Comparison of ENCODE assay signal across 2 cellular contexts in the genomic region with DNA sequence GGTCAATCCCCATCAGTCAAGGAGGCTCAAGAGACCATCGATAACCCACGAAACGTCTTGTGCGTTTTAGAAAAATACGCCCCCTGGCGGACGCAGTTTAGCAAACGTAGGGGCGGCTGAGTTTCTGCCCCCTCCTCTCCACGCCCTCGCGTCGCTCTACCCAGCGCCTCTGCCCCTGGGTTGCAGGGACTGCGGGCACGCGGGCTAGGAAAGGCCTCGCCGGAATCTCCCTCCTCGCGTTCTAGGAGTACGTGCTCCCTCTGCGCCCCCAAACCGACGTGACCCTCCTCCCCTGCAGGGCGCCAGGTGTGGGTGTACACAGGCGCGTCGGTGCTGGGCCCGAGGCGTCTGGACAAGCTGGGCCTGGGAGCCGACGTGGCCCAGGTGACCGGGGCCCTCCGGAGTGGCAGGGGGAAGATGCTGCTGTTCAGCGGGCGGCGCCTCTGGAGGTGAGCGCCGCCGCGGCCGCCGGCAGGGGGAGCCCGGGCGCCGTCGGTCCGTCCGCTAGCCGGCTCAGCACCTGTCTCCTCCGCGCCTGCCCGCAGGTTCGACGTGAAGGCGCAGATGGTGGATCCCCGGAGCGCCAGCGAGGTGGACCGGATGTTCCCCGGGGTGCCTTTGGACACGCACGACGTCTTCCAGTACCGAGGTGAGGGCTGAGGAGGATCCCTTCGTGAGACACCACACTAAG.
TF ChIP-seq lines count a peak whose summit lies in the region.

No MANE protein-coding gene starts in this region.

TF ChIP-seq in WTC11, 78 proteins besides CTCF, POLR2A, EP300 and RAD21 (continued from another document):
- no peak for TF ChIP-seq ZNF416 (CRISPR knock-in tag; IDR thresholded peaks at IDR 0.05)
- TF ChIP-seq, protein P1, sequence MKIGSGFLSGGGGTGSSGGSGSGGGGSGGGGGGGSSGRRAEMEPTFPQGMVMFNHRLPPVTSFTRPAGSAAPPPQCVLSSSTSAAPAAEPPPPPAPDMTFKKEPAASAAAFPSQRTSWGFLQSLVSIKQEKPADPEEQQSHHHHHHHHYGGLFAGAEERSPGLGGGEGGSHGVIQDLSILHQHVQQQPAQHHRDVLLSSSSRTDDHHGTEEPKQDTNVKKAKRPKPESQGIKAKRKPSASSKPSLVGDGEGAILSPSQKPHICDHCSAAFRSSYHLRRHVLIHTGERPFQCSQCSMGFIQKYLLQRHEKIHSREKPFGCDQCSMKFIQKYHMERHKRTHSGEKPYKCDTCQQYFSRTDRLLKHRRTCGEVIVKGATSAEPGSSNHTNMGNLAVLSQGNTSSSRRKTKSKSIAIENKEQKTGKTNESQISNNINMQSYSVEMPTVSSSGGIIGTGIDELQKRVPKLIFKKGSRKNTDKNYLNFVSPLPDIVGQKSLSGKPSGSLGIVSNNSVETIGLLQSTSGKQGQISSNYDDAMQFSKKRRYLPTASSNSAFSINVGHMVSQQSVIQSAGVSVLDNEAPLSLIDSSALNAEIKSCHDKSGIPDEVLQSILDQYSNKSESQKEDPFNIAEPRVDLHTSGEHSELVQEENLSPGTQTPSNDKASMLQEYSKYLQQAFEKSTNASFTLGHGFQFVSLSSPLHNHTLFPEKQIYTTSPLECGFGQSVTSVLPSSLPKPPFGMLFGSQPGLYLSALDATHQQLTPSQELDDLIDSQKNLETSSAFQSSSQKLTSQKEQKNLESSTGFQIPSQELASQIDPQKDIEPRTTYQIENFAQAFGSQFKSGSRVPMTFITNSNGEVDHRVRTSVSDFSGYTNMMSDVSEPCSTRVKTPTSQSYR (CRISPR knock-in tag; IDR thresholded peaks at IDR 0.05), result no peak
- TF ChIP-seq, protein P2, sequence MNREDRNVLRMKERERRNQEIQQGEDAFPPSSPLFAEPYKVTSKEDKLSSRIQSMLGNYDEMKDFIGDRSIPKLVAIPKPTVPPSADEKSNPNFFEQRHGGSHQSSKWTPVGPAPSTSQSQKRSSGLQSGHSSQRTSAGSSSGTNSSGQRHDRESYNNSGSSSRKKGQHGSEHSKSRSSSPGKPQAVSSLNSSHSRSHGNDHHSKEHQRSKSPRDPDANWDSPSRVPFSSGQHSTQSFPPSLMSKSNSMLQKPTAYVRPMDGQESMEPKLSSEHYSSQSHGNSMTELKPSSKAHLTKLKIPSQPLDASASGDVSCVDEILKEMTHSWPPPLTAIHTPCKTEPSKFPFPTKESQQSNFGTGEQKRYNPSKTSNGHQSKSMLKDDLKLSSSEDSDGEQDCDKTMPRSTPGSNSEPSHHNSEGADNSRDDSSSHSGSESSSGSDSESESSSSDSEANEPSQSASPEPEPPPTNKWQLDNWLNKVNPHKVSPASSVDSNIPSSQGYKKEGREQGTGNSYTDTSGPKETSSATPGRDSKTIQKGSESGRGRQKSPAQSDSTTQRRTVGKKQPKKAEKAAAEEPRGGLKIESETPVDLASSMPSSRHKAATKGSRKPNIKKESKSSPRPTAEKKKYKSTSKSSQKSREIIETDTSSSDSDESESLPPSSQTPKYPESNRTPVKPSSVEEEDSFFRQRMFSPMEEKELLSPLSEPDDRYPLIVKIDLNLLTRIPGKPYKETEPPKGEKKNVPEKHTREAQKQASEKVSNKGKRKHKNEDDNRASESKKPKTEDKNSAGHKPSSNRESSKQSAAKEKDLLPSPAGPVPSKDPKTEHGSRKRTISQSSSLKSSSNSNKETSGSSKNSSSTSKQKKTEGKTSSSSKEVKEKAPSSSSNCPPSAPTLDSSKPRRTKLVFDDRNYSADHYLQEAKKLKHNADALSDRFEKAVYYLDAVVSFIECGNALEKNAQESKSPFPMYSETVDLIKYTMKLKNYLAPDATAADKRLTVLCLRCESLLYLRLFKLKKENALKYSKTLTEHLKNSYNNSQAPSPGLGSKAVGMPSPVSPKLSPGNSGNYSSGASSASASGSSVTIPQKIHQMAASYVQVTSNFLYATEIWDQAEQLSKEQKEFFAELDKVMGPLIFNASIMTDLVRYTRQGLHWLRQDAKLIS (CRISPR knock-in tag; IDR thresholded peaks at IDR 0.05; ENCODE audit: borderline replicate concordance), result no peak
- TF ChIP-seq, protein P3, sequence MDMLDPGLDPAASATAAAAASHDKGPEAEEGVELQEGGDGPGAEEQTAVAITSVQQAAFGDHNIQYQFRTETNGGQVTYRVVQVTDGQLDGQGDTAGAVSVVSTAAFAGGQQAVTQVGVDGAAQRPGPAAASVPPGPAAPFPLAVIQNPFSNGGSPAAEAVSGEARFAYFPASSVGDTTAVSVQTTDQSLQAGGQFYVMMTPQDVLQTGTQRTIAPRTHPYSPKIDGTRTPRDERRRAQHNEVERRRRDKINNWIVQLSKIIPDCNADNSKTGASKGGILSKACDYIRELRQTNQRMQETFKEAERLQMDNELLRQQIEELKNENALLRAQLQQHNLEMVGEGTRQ (CRISPR knock-in tag; IDR thresholded peaks at IDR 0.05), result no peak
- TF ChIP-seq, protein P4, sequence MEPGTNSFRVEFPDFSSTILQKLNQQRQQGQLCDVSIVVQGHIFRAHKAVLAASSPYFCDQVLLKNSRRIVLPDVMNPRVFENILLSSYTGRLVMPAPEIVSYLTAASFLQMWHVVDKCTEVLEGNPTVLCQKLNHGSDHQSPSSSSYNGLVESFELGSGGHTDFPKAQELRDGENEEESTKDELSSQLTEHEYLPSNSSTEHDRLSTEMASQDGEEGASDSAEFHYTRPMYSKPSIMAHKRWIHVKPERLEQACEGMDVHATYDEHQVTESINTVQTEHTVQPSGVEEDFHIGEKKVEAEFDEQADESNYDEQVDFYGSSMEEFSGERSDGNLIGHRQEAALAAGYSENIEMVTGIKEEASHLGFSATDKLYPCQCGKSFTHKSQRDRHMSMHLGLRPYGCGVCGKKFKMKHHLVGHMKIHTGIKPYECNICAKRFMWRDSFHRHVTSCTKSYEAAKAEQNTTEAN (CRISPR knock-in tag; IDR thresholded peaks at IDR 0.05), result no peak
- no peak for TF ChIP-seq TCF7 (CRISPR knock-in tag; IDR thresholded peaks at IDR 0.05; ENCODE audit: low read depth)
- TF ChIP-seq FOXK1 (CRISPR knock-in tag; IDR thresholded peaks at IDR 0.05), result peak; percentile 49; the same call in 1 of the 2 replicates
- TF ChIP-seq, protein P5, sequence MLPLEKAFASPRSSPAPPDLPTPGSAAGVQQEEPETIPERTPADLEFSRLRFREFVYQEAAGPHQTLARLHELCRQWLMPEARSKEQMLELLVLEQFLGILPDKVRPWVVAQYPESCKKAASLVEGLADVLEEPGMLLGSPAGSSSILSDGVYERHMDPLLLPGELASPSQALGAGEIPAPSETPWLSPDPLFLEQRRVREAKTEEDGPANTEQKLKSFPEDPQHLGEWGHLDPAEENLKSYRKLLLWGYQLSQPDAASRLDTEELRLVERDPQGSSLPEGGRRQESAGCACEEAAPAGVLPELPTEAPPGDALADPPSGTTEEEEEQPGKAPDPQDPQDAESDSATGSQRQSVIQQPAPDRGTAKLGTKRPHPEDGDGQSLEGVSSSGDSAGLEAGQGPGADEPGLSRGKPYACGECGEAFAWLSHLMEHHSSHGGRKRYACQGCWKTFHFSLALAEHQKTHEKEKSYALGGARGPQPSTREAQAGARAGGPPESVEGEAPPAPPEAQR (CRISPR knock-in tag; IDR thresholded peaks at IDR 0.05), result no peak
- no peak for TF ChIP-seq PRRX2 (CRISPR knock-in tag; IDR thresholded peaks at IDR 0.05)
- peak; percentile 73; the same call in 1 of the 2 replicates for TF ChIP-seq SMAD3 (CRISPR knock-in tag; IDR thresholded peaks at IDR 0.05; ENCODE audit: borderline replicate concordance)
- TF ChIP-seq SOX15 (CRISPR knock-in tag; IDR thresholded peaks at IDR 0.05), result no peak
- TF ChIP-seq MXD4 (CRISPR knock-in tag; IDR thresholded peaks at IDR 0.05; ENCODE audit: borderline replicate concordance), result no peak

TF ChIP-seq in HepG2, 621 proteins besides CTCF, POLR2A, EP300 and RAD21 (continued from another document and continues in another):
- TF ChIP-seq, protein P3 (IDR thresholded peaks at IDR 0.05; ENCODE audit: low read depth, low read length), result no peak
- TF ChIP-seq, protein P3 (CRISPR knock-in tag; IDR thresholded peaks at IDR 0.05; ENCODE audit: borderline replicate concordance), result no peak
- TF ChIP-seq ATM (IDR thresholded peaks at IDR 0.05; ENCODE audit: borderline replicate concordance) (no peak), ZBTB7B (CRISPR knock-in tag; IDR thresholded peaks at IDR 0.05) (peak; percentile 75), KDM1A (CRISPR knock-in tag; IDR thresholded peaks at IDR 0.05) (peak; percentile 33; the same call in 1 of the 2 replicates), ARNTL (CRISPR knock-in tag; IDR thresholded peaks at IDR 0.05) (no peak), ZSCAN12 (CRISPR knock-in tag; IDR thresholded peaks at IDR 0.05) (0 out of 2 replicates have a peak, but pooled peaks have one; percentile 5), NR2C2 (CRISPR knock-in tag; IDR thresholded peaks at IDR 0.05; ENCODE audit: borderline replicate concordance) (0 out of 2 replicates have a peak, but pooled peaks have one; percentile 58), MXI1 (IDR thresholded peaks at IDR 0.05; ENCODE audit: borderline replicate concordance, low read depth, low read length) (peak; percentile 52; the same call in 1 of the 3 replicates), NAIF1 (CRISPR knock-in tag; IDR thresholded peaks at IDR 0.05; ENCODE audit: borderline replicate concordance) (no peak), CENPX (CRISPR knock-in tag; IDR thresholded peaks at IDR 0.05) (no peak), CREM (IDR thresholded peaks at IDR 0.05) (no peak), CREM (CRISPR knock-in tag; IDR thresholded peaks at IDR 0.05) (peak; percentile 37; the same call in 1 of the 2 replicates), TP53 (CRISPR knock-in tag; conservative IDR thresholded peaks at IDR 0.05) (0 out of 2 replicates have a peak, but pooled peaks have one; percentile 17), ARNT2 (CRISPR knock-in tag; IDR thresholded peaks at IDR 0.05; ENCODE audit: low read depth) (peak; percentile 54; the same call in 1 of the 2 replicates), ZNF510 (CRISPR knock-in tag; IDR thresholded peaks at IDR 0.05; ENCODE audit: low read depth) (peak; percentile 57; the same call in 1 of the 2 replicates), ZNF839 (CRISPR knock-in tag; IDR thresholded peaks at IDR 0.05; ENCODE audit: borderline replicate concordance) (no peak), SIN3B (IDR thresholded peaks at IDR 0.05; ENCODE audit: low read length) (peak; percentile 45; the same call in 1 of the 2 replicates), RXRB (CRISPR knock-in tag; IDR thresholded peaks at IDR 0.05; ENCODE audit: borderline replicate concordance) (peak; percentile 5; the same call in 1 of the 2 replicates), NFE2L2 (IDR thresholded peaks at IDR 0.05; ENCODE audit: low read length) (no peak), TOE1 (CRISPR knock-in tag; IDR thresholded peaks at IDR 0.05) (0 out of 2 replicates have a peak, but pooled peaks have one; percentile 44), MAZ (IDR thresholded peaks at IDR 0.05; ENCODE audit: borderline replicate concordance, low read depth, low read length) (no peak), MAZ (CRISPR knock-in tag; IDR thresholded peaks at IDR 0.05; ENCODE audit: low read depth) (peak; percentile 74)
- TF ChIP-seq, protein P6, sequence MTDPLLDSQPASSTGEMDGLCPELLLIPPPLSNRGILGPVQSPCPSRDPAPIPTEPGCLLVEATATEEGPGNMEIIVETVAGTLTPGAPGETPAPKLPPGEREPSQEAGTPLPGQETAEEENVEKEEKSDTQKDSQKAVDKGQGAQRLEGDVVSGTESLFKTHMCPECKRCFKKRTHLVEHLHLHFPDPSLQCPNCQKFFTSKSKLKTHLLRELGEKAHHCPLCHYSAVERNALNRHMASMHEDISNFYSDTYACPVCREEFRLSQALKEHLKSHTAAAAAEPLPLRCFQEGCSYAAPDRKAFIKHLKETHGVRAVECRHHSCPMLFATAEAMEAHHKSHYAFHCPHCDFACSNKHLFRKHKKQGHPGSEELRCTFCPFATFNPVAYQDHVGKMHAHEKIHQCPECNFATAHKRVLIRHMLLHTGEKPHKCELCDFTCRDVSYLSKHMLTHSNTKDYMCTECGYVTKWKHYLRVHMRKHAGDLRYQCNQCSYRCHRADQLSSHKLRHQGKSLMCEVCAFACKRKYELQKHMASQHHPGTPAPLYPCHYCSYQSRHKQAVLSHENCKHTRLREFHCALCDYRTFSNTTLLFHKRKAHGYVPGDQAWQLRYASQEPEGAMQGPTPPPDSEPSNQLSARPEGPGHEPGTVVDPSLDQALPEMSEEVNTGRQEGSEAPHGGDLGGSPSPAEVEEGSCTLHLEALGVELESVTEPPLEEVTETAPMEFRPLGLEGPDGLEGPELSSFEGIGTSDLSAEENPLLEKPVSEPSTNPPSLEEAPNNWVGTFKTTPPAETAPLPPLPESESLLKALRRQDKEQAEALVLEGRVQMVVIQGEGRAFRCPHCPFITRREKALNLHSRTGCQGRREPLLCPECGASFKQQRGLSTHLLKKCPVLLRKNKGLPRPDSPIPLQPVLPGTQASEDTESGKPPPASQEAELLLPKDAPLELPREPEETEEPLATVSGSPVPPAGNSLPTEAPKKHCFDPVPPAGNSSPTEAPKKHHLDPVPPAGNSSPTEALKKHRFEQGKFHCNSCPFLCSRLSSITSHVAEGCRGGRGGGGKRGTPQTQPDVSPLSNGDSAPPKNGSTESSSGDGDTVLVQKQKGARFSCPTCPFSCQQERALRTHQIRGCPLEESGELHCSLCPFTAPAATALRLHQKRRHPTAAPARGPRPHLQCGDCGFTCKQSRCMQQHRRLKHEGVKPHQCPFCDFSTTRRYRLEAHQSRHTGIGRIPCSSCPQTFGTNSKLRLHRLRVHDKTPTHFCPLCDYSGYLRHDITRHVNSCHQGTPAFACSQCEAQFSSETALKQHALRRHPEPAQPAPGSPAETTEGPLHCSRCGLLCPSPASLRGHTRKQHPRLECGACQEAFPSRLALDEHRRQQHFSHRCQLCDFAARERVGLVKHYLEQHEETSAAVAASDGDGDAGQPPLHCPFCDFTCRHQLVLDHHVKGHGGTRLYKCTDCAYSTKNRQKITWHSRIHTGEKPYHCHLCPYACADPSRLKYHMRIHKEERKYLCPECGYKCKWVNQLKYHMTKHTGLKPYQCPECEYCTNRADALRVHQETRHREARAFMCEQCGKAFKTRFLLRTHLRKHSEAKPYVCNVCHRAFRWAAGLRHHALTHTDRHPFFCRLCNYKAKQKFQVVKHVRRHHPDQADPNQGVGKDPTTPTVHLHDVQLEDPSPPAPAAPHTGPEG (CRISPR knock-in tag; IDR thresholded peaks at IDR 0.05), result 0 out of 2 replicates have a peak, but pooled peaks have one; percentile 30
- TF ChIP-seq, protein P7, sequence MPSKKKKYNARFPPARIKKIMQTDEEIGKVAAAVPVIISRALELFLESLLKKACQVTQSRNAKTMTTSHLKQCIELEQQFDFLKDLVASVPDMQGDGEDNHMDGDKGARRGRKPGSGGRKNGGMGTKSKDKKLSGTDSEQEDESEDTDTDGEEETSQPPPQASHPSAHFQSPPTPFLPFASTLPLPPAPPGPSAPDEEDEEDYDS (CRISPR knock-in tag; IDR thresholded peaks at IDR 0.05), result no peak
